ENCODE assay signal across 20 cellular contexts in genomic region chr1:84538599-84538998, GRCh38. TPM values are rescaled to one million over a fixed set of nuclear protein-coding genes. Genes with fewer than 3 reads are reported as not detected.
DNase-seq lines count a peak whose midpoint lies in the region; ATAC-seq, FAIRE-seq and TF ChIP-seq lines count a peak whose summit lies in the region.
"Had no signal": no experiment of that assay in that cellular context is flagged by ENCODE, and none has a peak within 500 bp of the region (broad histone marks: within the 10 kb centered on the region; RNA-seq: fewer than 3 reads in every experiment).

No MANE protein-coding gene starts in this region.

- peak; percentile 15 for ATAC-seq in activated CD8-positive, alpha-beta T cell treated with anti-CD3 and anti-CD28 coated beads, Interleukin-2, amount 10 ng/mL, durations not matched to agents 7 days and 5 days
- no peak for ATAC-seq in activated CD8-positive, alpha-beta T cell treated with anti-CD3 and anti-CD28 coated beads for 36 hours
- ATAC-seq in HG03025 (IDR thresholded peaks at IDR 0.05; ENCODE audit: low FRiP score, unreplicated experiment) (peak; percentile 55), GM21360 (IDR thresholded peaks at IDR 0.05; ENCODE audit: unreplicated experiment) (no peak)
- no peak for ATAC-seq in activated naive CD8-positive, alpha-beta T cell treated with anti-CD3 and anti-CD28 coated beads, Interleukin-2, amount 10 ng/mL, durations not matched to agents 7 days and 5 days (ENCODE audit: low read depth)
- ATAC-seq: foreskin keratinocyte, left lung, right cardiac atrium had no signal

- FAIRE-seq in GM19239 (lab: Jason Lieb, UNC): peak; percentile 23
- FAIRE-seq: endothelial cell of umbilical vein had no signal

- H3K9me3 Mint-ChIP-seq in activated CD8-positive, alpha-beta T cell treated with anti-CD3 and anti-CD28 coated beads, Interleukin-2, amount 10 ng/mL, durations not matched to agents 7 days and 5 days (ENCODE audit: insufficient read depth): no peaks in the 10 kb centered on the region
- H3K9me3 Mint-ChIP-seq in activated CD8-positive, alpha-beta T cell treated with anti-CD3 and anti-CD28 coated beads for 36 hours: no peaks in the 10 kb centered on the region
- H3K9me3 Mint-ChIP-seq in activated naive CD8-positive, alpha-beta T cell treated with anti-CD3 and anti-CD28 coated beads, Interleukin-2, amount 10 ng/mL, durations not matched to agents 7 days and 5 days: no peaks in the 10 kb centered on the region
- H3K9me3 Mint-ChIP-seq: activated B cell treated with CpG ODN at 0.5 μM for 24 hours, IgD-negative memory B cell had no signal

- no peaks in the 10 kb centered on the region for H3K27me3 Mint-ChIP-seq in activated CD8-positive, alpha-beta T cell treated with anti-CD3 and anti-CD28 coated beads, Interleukin-2, amount 10 ng/mL, durations not matched to agents 7 days and 5 days (ENCODE audit: low read depth)
- no peaks in the 10 kb centered on the region for H3K27me3 Mint-ChIP-seq in activated CD8-positive, alpha-beta T cell treated with anti-CD3 and anti-CD28 coated beads for 36 hours
- H3K27me3 Mint-ChIP-seq in activated naive CD8-positive, alpha-beta T cell treated with anti-CD3 and anti-CD28 coated beads, Interleukin-2, amount 10 ng/mL, durations not matched to agents 7 days and 5 days: no peaks in the 10 kb centered on the region
- H3K27me3 Mint-ChIP-seq: activated B cell treated with CpG ODN at 0.5 μM for 24 hours, IgD-negative memory B cell had no signal

- peaks cover 23% of the 10 kb centered on the region for H3K4me1 Mint-ChIP-seq in activated CD8-positive, alpha-beta T cell treated with anti-CD3 and anti-CD28 coated beads, Interleukin-2, amount 10 ng/mL, durations not matched to agents 7 days and 5 days (ENCODE audit: low read depth)
- peaks cover 17% of the 10 kb centered on the region for H3K4me1 Mint-ChIP-seq in activated CD8-positive, alpha-beta T cell treated with anti-CD3 and anti-CD28 coated beads for 36 hours (ENCODE audit: low read depth)
- H3K4me1 Mint-ChIP-seq in activated naive CD8-positive, alpha-beta T cell treated with anti-CD3 and anti-CD28 coated beads, Interleukin-2, amount 10 ng/mL, durations not matched to agents 7 days and 5 days: peaks cover 15% of the 10 kb centered on the region

- CTCF ChIA-PET in activated CD8-positive, alpha-beta T cell treated with anti-CD3 and anti-CD28 coated beads, Interleukin-2, amount 10 ng/mL, durations not matched to agents 7 days and 5 days (lab: Charles Lee): no interaction called here
- CTCF ChIA-PET in activated CD8-positive, alpha-beta T cell treated with anti-CD3 and anti-CD28 coated beads for 36 hours (lab: Charles Lee): no interaction called here

- no peak for TF ChIP-seq CTCF in activated CD8-positive, alpha-beta T cell treated with anti-CD3 and anti-CD28 coated beads for 36 hours (IDR thresholded peaks at IDR 0.05)

- no peak for DNase-seq in activated CD8-positive, alpha-beta T cell treated with anti-CD3 and anti-CD28 coated beads, Interleukin-2, amount 10 ng/mL, durations not matched to agents 7 days and 5 days
- DNase-seq in activated CD8-positive, alpha-beta T cell treated with anti-CD3 and anti-CD28 coated beads for 36 hours: no peak
- DNase-seq in GM19239 (ENCODE audit: insufficient read length, low spot score) (no peak), posterior cingulate gyrus (no peak), KBM-7 (no peak)
- DNase-seq in activated naive CD8-positive, alpha-beta T cell treated with anti-CD3 and anti-CD28 coated beads, Interleukin-2, amount 10 ng/mL, durations not matched to agents 7 days and 5 days: no peak
- DNase-seq: activated B cell treated with CpG ODN at 0.5 μM for 24 hours, activated gamma-delta T cell, foreskin keratinocyte, GOT3, left lung, NCI-H1048, occipital lobe, right cardiac atrium, Right ventricle myocardium superior had no signal

- H3K4me3 Mint-ChIP-seq in activated CD8-positive, alpha-beta T cell treated with anti-CD3 and anti-CD28 coated beads, Interleukin-2, amount 10 ng/mL, durations not matched to agents 7 days and 5 days: no peak overlapping the region
- H3K4me3 Mint-ChIP-seq in activated CD8-positive, alpha-beta T cell treated with anti-CD3 and anti-CD28 coated beads for 36 hours: no peak overlapping the region
- H3K4me3 Mint-ChIP-seq in activated naive CD8-positive, alpha-beta T cell treated with anti-CD3 and anti-CD28 coated beads, Interleukin-2, amount 10 ng/mL, durations not matched to agents 7 days and 5 days: no peak overlapping the region
- H3K4me3 Mint-ChIP-seq: activated B cell treated with CpG ODN at 0.5 μM for 24 hours, IgD-negative memory B cell had no signal

- intact Hi-C loops in activated CD8-positive, alpha-beta T cell treated with anti-CD3 and anti-CD28 coated beads for 36 hours (cut with micrococcal nuclease): no loop called here
- intact Hi-C loops in posterior cingulate gyrus (cut with DNase I): no loop called here

- no peak overlapping the region for H3K27ac Mint-ChIP-seq in activated CD8-positive, alpha-beta T cell treated with anti-CD3 and anti-CD28 coated beads, Interleukin-2, amount 10 ng/mL, durations not matched to agents 7 days and 5 days
- no peak overlapping the region for H3K27ac Mint-ChIP-seq in activated CD8-positive, alpha-beta T cell treated with anti-CD3 and anti-CD28 coated beads for 36 hours
- peak overlapping the region; percentile 31 for H3K27ac Mint-ChIP-seq in activated naive CD8-positive, alpha-beta T cell treated with anti-CD3 and anti-CD28 coated beads, Interleukin-2, amount 10 ng/mL, durations not matched to agents 7 days and 5 days
- H3K27ac Mint-ChIP-seq: activated B cell treated with CpG ODN at 0.5 μM for 24 hours, IgD-negative memory B cell had no signal

- POLR2A ChIA-PET in activated CD8-positive, alpha-beta T cell treated with anti-CD3 and anti-CD28 coated beads, Interleukin-2, amount 10 ng/mL, durations not matched to agents 7 days and 5 days (lab: Charles Lee): interaction anchor here (1.1 kb wide), 1 partner anchor 32 kb away, joined by 7 read pairs; the partner anchor contains the start of genes GNG5 and SPATA1
- POLR2A ChIA-PET in activated CD8-positive, alpha-beta T cell treated with anti-CD3 and anti-CD28 coated beads for 36 hours (lab: Charles Lee): interaction anchor here (0.5 kb wide), 1 partner anchor 9 kb away, joined by 3 read pairs; no protein-coding TSS in a partner anchor
- POLR2A ChIA-PET in activated naive CD8-positive, alpha-beta T cell treated with anti-CD3 and anti-CD28 coated beads, Interleukin-2, amount 10 ng/mL, durations not matched to agents 7 days and 5 days (lab: Charles Lee): interaction anchor here (1.5 kb wide), 1 partner anchor 33 kb away, joined by 5 read pairs; the partner anchor contains the start of genes GNG5 and SPATA1

- in situ Hi-C loops in KBM-7 (cut with MboI; ENCODE audit: low pct_unique_long_range_greater_than_20kb, low sequenced_read_pairs): no loop called here

- peaks cover 7% of the 10 kb centered on the region for H3K36me3 Mint-ChIP-seq in activated CD8-positive, alpha-beta T cell treated with anti-CD3 and anti-CD28 coated beads, Interleukin-2, amount 10 ng/mL, durations not matched to agents 7 days and 5 days (ENCODE audit: low read depth)
- H3K36me3 Mint-ChIP-seq in activated CD8-positive, alpha-beta T cell treated with anti-CD3 and anti-CD28 coated beads for 36 hours (ENCODE audit: low read depth): peaks cover 3% of the 10 kb centered on the region
- peaks cover 10% of the 10 kb centered on the region for H3K36me3 Mint-ChIP-seq in activated naive CD8-positive, alpha-beta T cell treated with anti-CD3 and anti-CD28 coated beads, Interleukin-2, amount 10 ng/mL, durations not matched to agents 7 days and 5 days

RNA-seq across cellular contexts. Expression of gene GNG5, which starts 32.2 kb away (rescaled TPM):
- total RNA-seq in activated CD8-positive, alpha-beta T cell treated with anti-CD3 and anti-CD28 coated beads, Interleukin-2, amount 10 ng/mL, durations not matched to agents 7 days and 5 days: 100 to 1,000 TPM in 1 of 2 experiments, 10 to 100 TPM in 1; 99.0 to 106 TPM
- 100 to 1,000 TPM; 101 to 106 TPM for total RNA-seq in activated CD8-positive, alpha-beta T cell treated with anti-CD3 and anti-CD28 coated beads for 36 hours
- 10 to 100 TPM; 88.0 to 88.4 TPM for total RNA-seq in activated naive CD8-positive, alpha-beta T cell treated with anti-CD3 and anti-CD28 coated beads, Interleukin-2, amount 10 ng/mL, durations not matched to agents 7 days and 5 days

RNA-seq across cellular contexts. Expression of gene SPATA1, which starts 32.4 kb away (rescaled TPM):
- 1 to 10 TPM; 3.3 to 3.4 TPM for total RNA-seq in activated CD8-positive, alpha-beta T cell treated with anti-CD3 and anti-CD28 coated beads, Interleukin-2, amount 10 ng/mL, durations not matched to agents 7 days and 5 days
- total RNA-seq in activated CD8-positive, alpha-beta T cell treated with anti-CD3 and anti-CD28 coated beads for 36 hours: 1 to 10 TPM; 2.5 to 3.0 TPM
- total RNA-seq in activated naive CD8-positive, alpha-beta T cell treated with anti-CD3 and anti-CD28 coated beads, Interleukin-2, amount 10 ng/mL, durations not matched to agents 7 days and 5 days: 1 to 10 TPM; 3.3 to 4.0 TPM
- total RNA-seq: G401 had no signal

RNA-seq across cellular contexts. Expression of gene CTBS, which starts 35.6 kb away (rescaled TPM):
- 10 to 100 TPM; 12.3 to 12.7 TPM for total RNA-seq in activated CD8-positive, alpha-beta T cell treated with anti-CD3 and anti-CD28 coated beads, Interleukin-2, amount 10 ng/mL, durations not matched to agents 7 days and 5 days
- total RNA-seq in activated CD8-positive, alpha-beta T cell treated with anti-CD3 and anti-CD28 coated beads for 36 hours: 10 to 100 TPM; 13.5 to 18.3 TPM
- total RNA-seq in activated naive CD8-positive, alpha-beta T cell treated with anti-CD3 and anti-CD28 coated beads, Interleukin-2, amount 10 ng/mL, durations not matched to agents 7 days and 5 days: 10 to 100 TPM; 17.0 to 17.3 TPM

RNA-seq across cellular contexts. Expression of gene RPF1, which starts 59.5 kb away (rescaled TPM):
- total RNA-seq in activated CD8-positive, alpha-beta T cell treated with anti-CD3 and anti-CD28 coated beads, Interleukin-2, amount 10 ng/mL, durations not matched to agents 7 days and 5 days: 10 to 100 TPM; 41.6 to 44.1 TPM
- 10 to 100 TPM; 61.9 to 64.1 TPM for total RNA-seq in activated CD8-positive, alpha-beta T cell treated with anti-CD3 and anti-CD28 coated beads for 36 hours
- 10 to 100 TPM; 34.8 to 36.2 TPM for total RNA-seq in activated naive CD8-positive, alpha-beta T cell treated with anti-CD3 and anti-CD28 coated beads, Interleukin-2, amount 10 ng/mL, durations not matched to agents 7 days and 5 days

Comparison
In these comparisons a context has a peak if more than half of its experiments do, and no peak if none do; other contexts are left out.
1. ATAC-seq: peak in activated CD8-positive, alpha-beta T cell treated with anti-CD3 and anti-CD28 coated beads, Interleukin-2, amount 10 ng/mL, durations not matched to agents 7 days and 5 days (single experiment) and HG03025 (single experiment); none in activated CD8-positive, alpha-beta T cell treated with anti-CD3 and anti-CD28 coated beads for 36 hours (single experiment), activated naive CD8-positive, alpha-beta T cell treated with anti-CD3 and anti-CD28 coated beads, Interleukin-2, amount 10 ng/mL, durations not matched to agents 7 days and 5 days (single experiment) and GM21360 (single experiment).